Comparison of ENCODE assay signal across 8 cellular contexts in genomic region chr22:37907036-37907954, GRCh38. TPM values are rescaled to one million over a fixed set of nuclear protein-coding genes. Genes with fewer than 3 reads are reported as not detected.
DNase-seq lines count a peak whose midpoint lies in the region; ATAC-seq and TF ChIP-seq lines count a peak whose summit lies in the region.

No MANE protein-coding gene starts in this region.

- H3K27me3 ChIP-seq in PC-9 (ENCODE audit: insufficient read depth, low read depth) (no peaks in the 10 kb centered on the region), ovary (no peaks in the 10 kb centered on the region)

- peak overlapping the region; percentile 31; the same call in 1 of the 2 replicates for H2AFZ ChIP-seq in PC-9

- H3K4me3 ChIP-seq in PC-9 = peak overlapping the region; percentile 81
- peak overlapping the region; percentile 60 for H3K4me3 ChIP-seq in ovary

- peaks cover 56% of the 10 kb centered on the region for H4K20me1 ChIP-seq in PC-9 (ENCODE audit: insufficient read depth)

- no peak for ATAC-seq in HG02852 (IDR thresholded peaks at IDR 0.05; ENCODE audit: unreplicated experiment)

- CTCF ChIA-PET in PC-9 (lab: Charles Lee) = interaction anchor here (0.6 to 2.5 kb wide), 3 partner anchors 20 to 637 kb away, joined by 3 to 40 read pairs (median 3); no protein-coding TSS in a partner anchor

- peak overlapping the region; percentile 40 for H3K27ac ChIP-seq in PC-9
- peak overlapping the region; percentile 100 for H3K27ac ChIP-seq in epithelial cell of prostate
- H3K27ac ChIP-seq in ovary = peak overlapping the region; percentile 74 to 92

- WGBS in ovary, 3 donors = 31 to 33% (median 32%) methylated on average over 19 of the region's 19 CpGs

- POLR2A ChIA-PET in PC-9 (lab: Charles Lee; ENCODE audit: unreplicated experiment) = interaction anchor here (0.5 to 2.8 kb wide), 3 partner anchors 11 to 53 kb away, joined by 5 to 75 read pairs (median 6); no protein-coding TSS in a partner anchor

- TSS peak; percentile 47 for BruUV-seq in PC-9 (replicated peaks; lab: Mats Ljungman, UMichigan)

- in situ Hi-C loops in ACHN (cut with HindIII; ENCODE audit: low pct_ligation_motif_present, low pct_unique_long_range_greater_than_20kb, low sequenced_read_pairs) = no loop called here

- H3K4me1 ChIP-seq in PC-9 (replicated peaks; ENCODE audit: insufficient read depth) (peaks cover 41% of the 10 kb centered on the region), ovary (ENCODE audit: insufficient read depth) (peaks cover 12% of the 10 kb centered on the region)

- peak; percentile 47 for DNase-seq in EL
- peak in 1 of 2 experiments; percentile 56 for DNase-seq in PC-9
- no peak for DNase-seq in epithelial cell of prostate (ENCODE audit: low read depth, low spot score)
- DNase-seq in ovary = no peak
- no peak for DNase-seq in NCI-H187 treated with DMSO at 0.1 percent for 48 hours (lab: John Stamatoyannopoulos, UW)
- DNase-seq in ACHN = no peak
- DNase-seq in iPS-NIHi7 (ENCODE audit: extremely low spot score) = no peak

- TF ChIP-seq EP300 in ovary (IDR thresholded peaks at IDR 0.05) = no peak

- TF ChIP-seq CTCF in PC-9 (conservative IDR thresholded peaks at IDR 0.05) = no peak
- TF ChIP-seq CTCF in ovary (IDR thresholded peaks at IDR 0.05) = no peak

- H3K4me2 ChIP-seq in PC-9 = peak overlapping the region; percentile 96

- TF ChIP-seq POLR2A in ovary (IDR thresholded peaks at IDR 0.05) = no peak

- H3K9me2 ChIP-seq in PC-9 (ENCODE audit: insufficient read depth) = no peaks in the 10 kb centered on the region

- intact Hi-C loops in PC-9 (cut with micrococcal nuclease; ENCODE audit: unreplicated experiment) (loop anchor here (2.0 kb wide), 1 partner anchor 28 kb away; no protein-coding TSS in a partner anchor), ovary (cut with DNase I) (no loop called here)

- peaks cover 43% of the 10 kb centered on the region for H3F3A ChIP-seq in PC-9 (ENCODE audit: insufficient read depth, low read depth)

- peaks cover 50% of the 10 kb centered on the region for H3K79me2 ChIP-seq in PC-9 (ENCODE audit: low read depth)

- peaks cover 13% of the 10 kb centered on the region for H3K36me3 ChIP-seq in PC-9 (ENCODE audit: low read depth)
- no peaks in the 10 kb centered on the region for H3K36me3 ChIP-seq in ovary

- no peaks in the 10 kb centered on the region for H3K9me3 ChIP-seq in PC-9 (ENCODE audit: insufficient read depth, low read depth)
- H3K9me3 ChIP-seq in ovary = no peaks in the 10 kb centered on the region

RNA-seq across cellular contexts. Expression of gene MICALL1, which starts 1.2 kb away (rescaled TPM):
- total RNA-seq in PC-9 (2021) = 113 and 126 TPM in 2 replicates
- total RNA-seq in ovary = 10 to 100 TPM in 6 of 7 donors, 1 to 10 TPM in 1; 6.2 to 30.0 (median 23.3) TPM
- polyA plus RNA-seq in ovary = 1 to 10 TPM; 7.9 to 9.0 TPM

RNA-seq across cellular contexts. Expression of gene C22orf23, which starts 46.1 kb away (rescaled TPM):
- 1.0 and 1.7 TPM in 2 replicates for total RNA-seq in PC-9 (2021)
- 1 to 10 TPM in 3 of 7 donors, under 1 TPM in 4; 0.28 to 2.6 (median 0.77) TPM for total RNA-seq in ovary
- under 1 TPM; 0.41 to 0.87 TPM for polyA plus RNA-seq in ovary

RNA-seq across cellular contexts. Expression of gene POLR2F, which starts 46.2 kb away (rescaled TPM):
- total RNA-seq in PC-9 (2021) = 147 and 180 TPM in 2 replicates
- 10 to 100 TPM; 54.8 to 87.9 (median 65.2) TPM for total RNA-seq in ovary
- polyA plus RNA-seq in ovary = 100 to 1,000 TPM in 1 of 2 donors, 10 to 100 TPM in 1; 40.3 to 101 TPM

RNA-seq across cellular contexts. Expression of gene EIF3L, which starts 58.1 kb away (rescaled TPM):
- total RNA-seq in PC-9 (2021) (566 and 582 TPM in 2 replicates), ovary (1,000 to 10,000 TPM in 2 of 7 donors, 100 to 1,000 TPM in 5; 534 to 1,344 (median 896) TPM)
- 1,000 to 10,000 TPM in 1 of 2 donors, 100 to 1,000 TPM in 1; 725 to 1,289 TPM for polyA plus RNA-seq in ovary

Comparison
In these comparisons a context has a peak if more than half of its experiments do, and no peak if none do; other contexts are left out.
1. H3K27ac ChIP-seq: peak in every context shown above with its lines; median percentile 100 in epithelial cell of prostate; 83 in ovary; 40 in PC-9.